1 cellular context compared by ENCODE assay signal in the genomic region with DNA sequence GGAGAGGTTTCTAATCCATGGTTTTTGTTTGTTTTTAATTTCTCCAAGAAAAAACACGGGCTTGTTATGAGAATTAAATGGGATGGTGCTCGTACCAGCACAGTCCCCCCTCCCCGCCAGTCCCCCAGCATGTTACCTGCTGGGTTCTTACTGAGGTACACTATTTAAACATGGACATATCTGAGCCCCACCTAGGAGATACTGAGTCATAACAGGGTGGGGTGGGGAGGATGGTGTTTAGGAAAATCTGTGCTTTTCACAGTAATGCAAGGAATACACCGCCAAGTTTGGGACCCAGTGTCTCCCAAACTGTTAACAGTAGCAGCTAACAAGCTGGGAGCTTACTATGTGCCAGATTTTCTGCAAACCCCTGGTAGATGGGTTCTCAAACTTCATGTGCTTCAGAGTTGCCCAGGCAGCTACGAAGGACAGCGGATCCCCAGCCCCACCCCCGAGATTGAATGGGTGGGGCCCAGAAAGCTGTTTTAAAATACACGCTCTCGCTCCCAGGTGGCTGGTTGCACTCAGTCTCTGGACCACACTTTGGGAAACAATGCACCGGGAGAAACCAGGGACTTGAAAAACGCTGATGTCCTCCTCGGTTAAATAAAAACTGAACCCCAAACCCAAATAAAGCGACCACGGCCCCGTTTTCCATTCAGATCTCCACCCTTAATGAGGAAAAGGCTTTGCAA.
TF ChIP-seq lines count a peak whose summit lies in the region.

No MANE protein-coding gene starts in this region.

TF ChIP-seq in WTC11, 78 proteins besides CTCF, POLR2A, EP300 and RAD21 (continued from another document):
- 0 out of 2 replicates have a peak, but pooled peaks have one; percentile 17 for TF ChIP-seq ZNF232 (CRISPR knock-in tag; IDR thresholded peaks at IDR 0.05)
- TF ChIP-seq ZNF671 (CRISPR knock-in tag; IDR thresholded peaks at IDR 0.05): no peak
